In genomic region chr4:86837651-86838050, GRCh38 we compare ENCODE assay signal across 25 cellular contexts. TPM values are rescaled to one million over a fixed set of nuclear protein-coding genes. Genes with fewer than 3 reads are reported as not detected.
A peak's percentile ranks its signal among the peaks of the same experiment; 100 is the strongest.
DNase-seq lines count a peak whose midpoint lies in the region; ATAC-seq, FAIRE-seq and TF ChIP-seq lines count a peak whose summit lies in the region.
"Had no signal": no experiment of that assay in that cellular context is flagged by ENCODE, and none has a peak within 500 bp of the region (broad histone marks: within the 10 kb centered on the region; RNA-seq: fewer than 3 reads in every experiment).

No MANE protein-coding gene starts in this region.

- H3K27me3 ChIP-seq in mammary epithelial cell (ENCODE audit: insufficient read depth, low read length) (no peaks in the 10 kb centered on the region), breast epithelium (no peaks in the 10 kb centered on the region), keratinocyte (ENCODE audit: control insufficient read depth, extremely low read depth, insufficient read depth, low read length) (no peaks in the 10 kb centered on the region), vagina (no peaks in the 10 kb centered on the region)
- H3K27me3 ChIP-seq: BLaER1 had no signal

- H3K4me2 ChIP-seq in mammary epithelial cell (ENCODE audit: insufficient read depth, low read depth, low read length) (no peak overlapping the region), keratinocyte (ENCODE audit: control insufficient read depth, extremely low read depth, insufficient read depth, low read depth, low read length) (no peak overlapping the region)
- H3K4me2 ChIP-seq: A549, BLaER1 had no signal

- H4K20me1 ChIP-seq in mammary epithelial cell (ENCODE audit: insufficient read depth, low read length) (no peaks in the 10 kb centered on the region), keratinocyte (ENCODE audit: control insufficient read depth, extremely low read depth, insufficient read depth, low read length) (no peaks in the 10 kb centered on the region)
- H4K20me1 ChIP-seq: BLaER1 had no signal

- H3K9me3 ChIP-seq in mammary epithelial cell (replicated peaks; ENCODE audit: insufficient read depth, low read length) (no peaks in the 10 kb centered on the region), breast epithelium (no peaks in the 10 kb centered on the region), keratinocyte (ENCODE audit: control insufficient read depth, low read depth, low read length) (no peaks in the 10 kb centered on the region), vagina (no peaks in the 10 kb centered on the region)
- H3K9me3 ChIP-seq: A549, BLaER1 had no signal

- dilution Hi-C loops in mammary epithelial cell (cut with HindIII; ENCODE audit: low sequenced_read_pairs) (no loop called here), keratinocyte (cut with MboI; ENCODE audit: extremely low pct_ligation_motif_present, low sequenced_read_pairs) (no loop called here)

- H2AFZ ChIP-seq in mammary epithelial cell (ENCODE audit: low read depth, low read length) = peak overlapping the region; percentile 29
- no peak overlapping the region for H2AFZ ChIP-seq in keratinocyte (ENCODE audit: control insufficient read depth, low read length)

- DNase-seq in mammary epithelial cell (no peak), breast epithelium (ENCODE audit: low spot score in 2 of 2) (no peak), keratinocyte (ENCODE audit: low read depth, low spot score) (no peak), vagina (ENCODE audit: extremely low spot score in 2 of 2) (no peak), AG20443 (ENCODE audit: low spot score) (no peak), T-cell (no peak)
- DNase-seq in activated CD4-positive, alpha-beta memory T cell treated with anti-CD3 and anti-CD28 coated beads for 36 hours = no peak
- DNase-seq: CD4-positive, alpha-beta T cell; COR-L47; DND-41; GOT3; HCEC 1CT; Karpas-422; MV-4-11; NCI-H1105 treated with DMSO at 0.1 percent for 48 hours; NCI-H2081 treated with DMSO at 0.1 percent for 48 hours; NCI-H748 treated with DMSO at 0.1 percent for 48 hours; SIG-M5 had no signal

- H3K9ac ChIP-seq in mammary epithelial cell (ENCODE audit: insufficient read depth, low read length) = no peak overlapping the region
- H3K9ac ChIP-seq in keratinocyte (ENCODE audit: control insufficient read depth, extremely low read depth, insufficient read depth, low read length) = no peak overlapping the region
- H3K9ac ChIP-seq: BLaER1 had no signal

- H3K4me1 ChIP-seq in mammary epithelial cell (ENCODE audit: insufficient read depth, low read length) (peaks cover 29% of the 10 kb centered on the region), breast epithelium (no peaks in the 10 kb centered on the region), keratinocyte (ENCODE audit: control insufficient read depth, extremely low read depth, insufficient read depth, low read length) (peaks cover 54% of the 10 kb centered on the region), vagina (peaks cover 16% of the 10 kb centered on the region)
- H3K4me1 ChIP-seq: A549, BLaER1 had no signal

- H3K36me3 ChIP-seq in mammary epithelial cell (ENCODE audit: insufficient read depth, low read length) = no peaks in the 10 kb centered on the region
- H3K36me3 ChIP-seq in breast epithelium = no peaks in the 10 kb centered on the region
- H3K36me3 ChIP-seq in keratinocyte (ENCODE audit: control insufficient read depth in 2 of 2, extremely low read depth in 1 of 2, insufficient read depth in 2 of 2, low read length in 2 of 2) = peaks cover 5 to 21% of the 10 kb centered on the region in 2 experiments
- H3K36me3 ChIP-seq in vagina = no peaks in the 10 kb centered on the region
- H3K36me3 ChIP-seq: BLaER1 had no signal

- WGBS in mammary epithelial cell (ENCODE audit: low coverage, missing lambda C conversion rate) = 26% methylated on average over 2 of the region's 2 CpGs

- TF ChIP-seq POLR2A in breast epithelium (IDR thresholded peaks at IDR 0.05) (no peak), vagina (IDR thresholded peaks at IDR 0.05) (no peak)

- H3K27ac Mint-ChIP-seq in T-cell = no peak overlapping the region
- H3K27ac Mint-ChIP-seq in activated CD4-positive, alpha-beta memory T cell treated with anti-CD3 and anti-CD28 coated beads for 36 hours = no peak overlapping the region
- H3K27ac Mint-ChIP-seq: CD4-positive, alpha-beta T cell had no signal

- intact Hi-C loops in mammary epithelial cell (cut with micrococcal nuclease) (no loop called here), breast epithelium (cut with DNase I; ENCODE audit: low total_unique reads) (no loop called here), vagina (cut with DNase I) (no loop called here)
- intact Hi-C loops in activated CD4-positive, alpha-beta memory T cell treated with anti-CD3 and anti-CD28 coated beads for 36 hours (cut with micrococcal nuclease) = no loop called here

- H3K9me3 Mint-ChIP-seq in T-cell = no peaks in the 10 kb centered on the region
- H3K9me3 Mint-ChIP-seq in activated CD4-positive, alpha-beta memory T cell treated with anti-CD3 and anti-CD28 coated beads for 36 hours = no peaks in the 10 kb centered on the region
- H3K9me3 Mint-ChIP-seq: CD4-positive, alpha-beta T cell had no signal

- CTCF ChIA-PET in mammary epithelial cell (lab: Charles Lee; ENCODE audit: low non-redundant PET) = no interaction called here
- CTCF ChIA-PET in T-cell (lab: Charles Lee) = no interaction called here
- CTCF ChIA-PET in activated CD4-positive, alpha-beta memory T cell treated with anti-CD3 and anti-CD28 coated beads for 36 hours (lab: Charles Lee) = no interaction called here

- no peaks in the 10 kb centered on the region for H3K27me3 Mint-ChIP-seq in T-cell
- no peaks in the 10 kb centered on the region for H3K27me3 Mint-ChIP-seq in activated CD4-positive, alpha-beta memory T cell treated with anti-CD3 and anti-CD28 coated beads for 36 hours
- H3K27me3 Mint-ChIP-seq: CD4-positive, alpha-beta T cell had no signal

- BruUV-seq in mammary epithelial cell (replicated peaks; lab: Mats Ljungman, UMichigan) = no TSS peak

- in situ Hi-C loops in mammary epithelial cell (cut with MboI; ENCODE audit: low sequenced_read_pairs in 2 of 2) = loop anchor here in 1 of 2 donors (10.0 kb wide), 1 partner anchor 57 kb away; the partner anchor contains the start of gene C4orf36

- TF ChIP-seq CTCF in mammary epithelial cell (conservative IDR thresholded peaks at IDR 0.05 in 1 of 2, IDR thresholded peaks at IDR 0.05 in 1 of 2; ENCODE audit: extremely low read depth in 1 of 2, insufficient read depth in 1 of 2, low read depth in 1 of 2, low read length in 2 of 2) = no peak
- TF ChIP-seq CTCF in breast epithelium (IDR thresholded peaks at IDR 0.05) = no peak
- no peak for TF ChIP-seq CTCF in VCaP (conservative IDR thresholded peaks at IDR 0.05)
- TF ChIP-seq CTCF in keratinocyte (optimal IDR thresholded peaks at IDR 0.05 in 1 of 3, IDR thresholded peaks at IDR 0.05 in 1 of 3, conservative IDR thresholded peaks at IDR 0.05 in 1 of 3; ENCODE audit: extremely low read depth in 1 of 3, insufficient read depth in 2 of 3, low read length in 3 of 3) = no peak
- TF ChIP-seq CTCF in vagina (IDR thresholded peaks at IDR 0.05) = no peak

- no peak overlapping the region for H3K4me3 Mint-ChIP-seq in T-cell
- H3K4me3 Mint-ChIP-seq in activated CD4-positive, alpha-beta memory T cell treated with anti-CD3 and anti-CD28 coated beads for 36 hours = no peak overlapping the region
- H3K4me3 Mint-ChIP-seq: CD4-positive, alpha-beta T cell had no signal

- no peaks in the 10 kb centered on the region for H3K36me3 Mint-ChIP-seq in T-cell
- no peaks in the 10 kb centered on the region for H3K36me3 Mint-ChIP-seq in activated CD4-positive, alpha-beta memory T cell treated with anti-CD3 and anti-CD28 coated beads for 36 hours

- H3K4me1 Mint-ChIP-seq in T-cell = no peaks in the 10 kb centered on the region
- no peaks in the 10 kb centered on the region for H3K4me1 Mint-ChIP-seq in activated CD4-positive, alpha-beta memory T cell treated with anti-CD3 and anti-CD28 coated beads for 36 hours (ENCODE audit: low read depth)

- no peaks in the 10 kb centered on the region for H3K79me2 ChIP-seq in mammary epithelial cell (ENCODE audit: insufficient read depth, low read length)
- H3K79me2 ChIP-seq in keratinocyte (ENCODE audit: control insufficient read depth, insufficient read depth, low read length) = peaks cover 66% of the 10 kb centered on the region

- H3K27ac ChIP-seq in mammary epithelial cell (ENCODE audit: insufficient read depth, low read depth, low read length) = no peak overlapping the region
- peak overlapping the region in 1 of 2 donors; percentile 8 for H3K27ac ChIP-seq in breast epithelium
- H3K27ac ChIP-seq in VCaP = peak overlapping the region; percentile 31; the same call in 1 of the 2 replicates
- H3K27ac ChIP-seq in keratinocyte (ENCODE audit: control insufficient read depth, insufficient read depth, low read length) = no peak overlapping the region
- H3K27ac ChIP-seq in vagina = peak overlapping the region; percentile 76
- H3K27ac ChIP-seq: A549, BLaER1 had no signal

- ATAC-seq in T-cell (replicated peaks in 1 of 4) = no peak
- ATAC-seq: A549, Panc1, SK-N-SH treated with all-trans-retinoic acid at 6 μM for 48 hours had no signal

- FAIRE-seq in keratinocyte (lab: Jason Lieb, UNC) = peak; percentile 48
- FAIRE-seq: A549, GM12891 had no signal

- no peaks in the 10 kb centered on the region for H3K9me1 ChIP-seq in keratinocyte (ENCODE audit: control insufficient read depth, extremely low read depth, insufficient read depth, low read length)

- no peak overlapping the region for H3K4me3 ChIP-seq in mammary epithelial cell (replicated peaks in 1 of 3; ENCODE audit: insufficient read depth in 1 of 3, low read depth in 2 of 3, low read length in 3 of 3)
- no peak overlapping the region for H3K4me3 ChIP-seq in breast epithelium
- no peak overlapping the region for H3K4me3 ChIP-seq in keratinocyte (ENCODE audit: control insufficient read depth in 2 of 3, extremely low read depth in 1 of 3, insufficient read depth in 2 of 3, low read depth in 1 of 3, low read length in 3 of 3)
- H3K4me3 ChIP-seq in vagina = no peak overlapping the region
- H3K4me3 ChIP-seq: A549, BLaER1 had no signal

- POLR2A ChIA-PET in T-cell (lab: Charles Lee) = no interaction called here
- POLR2A ChIA-PET in activated CD4-positive, alpha-beta memory T cell treated with anti-CD3 and anti-CD28 coated beads for 36 hours (lab: Charles Lee) = no interaction called here

RNA-seq across cellular contexts. Expression of gene SLC10A6, which starts 11.5 kb away (rescaled TPM):
- total RNA-seq in mammary epithelial cell = 1 to 10 TPM in 1 of 2 donors, under 1 TPM in 1; 0.67 to 1.9 TPM
- 0.40 TPM for polyA plus RNA-seq in mammary epithelial cell
- not detected for polyA minus RNA-seq in mammary epithelial cell
- 1 to 10 TPM; 4.0 to 5.9 (median 4.6) TPM for total RNA-seq in breast epithelium
- 26.2 to 28.6 TPM (median 27.7 TPM) in 3 replicates for polyA plus RNA-seq in keratinocyte
- 26.1 TPM for polyA plus RNA-seq in keratinocyte (2011; ENCODE audit: low read depth)
- polyA plus RNA-seq in keratinocyte (2011; cell fraction: cytosol; rRNA removed) = 11.1 and 13.7 TPM in 2 replicates
- polyA plus RNA-seq in keratinocyte (2011; cell fraction: nucleus; rRNA removed) = 44.9 and 47.5 TPM in 2 replicates
- polyA plus RNA-seq in keratinocyte (2012; ENCODE audit: low replicate concordance) = 20.0 and 34.8 TPM in 2 replicates
- polyA minus RNA-seq in keratinocyte = 67.6 to 119 TPM (median 108 TPM) in 3 replicates
- 42.8 TPM for polyA minus RNA-seq in keratinocyte (2011; cell fraction: cytosol; rRNA and poly(A)+ RNA removed)
- 95.7 and 152 TPM in 2 replicates for polyA minus RNA-seq in keratinocyte (2011; cell fraction: nucleus; rRNA and poly(A)+ RNA removed)
- total RNA-seq in vagina = 28.2 TPM
- not detected for total RNA-seq in T-cell
- total RNA-seq in activated CD4-positive, alpha-beta memory T cell treated with anti-CD3 and anti-CD28 coated beads for 36 hours = not detected
- total RNA-seq: CD4-positive, alpha-beta T cell; M059J had no signal
- polyA plus RNA-seq: A549 had no signal

RNA-seq across cellular contexts. Expression of gene C4orf36, which starts 54.6 kb away (rescaled TPM):
- 1 to 10 TPM; 2.7 to 5.7 TPM for total RNA-seq in mammary epithelial cell
- polyA plus RNA-seq in mammary epithelial cell = 3.0 TPM
- polyA minus RNA-seq in mammary epithelial cell = 36.6 TPM
- total RNA-seq in breast epithelium = 1 to 10 TPM in 2 of 3 donors, under 1 TPM in 1; 0.96 to 6.6 (median 5.7) TPM
- 1.0 to 4.0 TPM (median 1.2 TPM) in 3 replicates for polyA plus RNA-seq in keratinocyte
- polyA plus RNA-seq in keratinocyte (2011; ENCODE audit: low read depth) = 0.37 TPM
- polyA plus RNA-seq in keratinocyte (2011; cell fraction: cytosol; rRNA removed) = 1.7 and 2.9 TPM in 2 replicates
- polyA plus RNA-seq in keratinocyte (2011; cell fraction: nucleus; rRNA removed) = 0.41 and 1.2 TPM in 2 replicates
- polyA plus RNA-seq in keratinocyte (2012; ENCODE audit: low replicate concordance) = 1.4 and 3.2 TPM in 2 replicates
- polyA minus RNA-seq in keratinocyte = 0.22 to 4.2 TPM (median 0.79 TPM) in 3 replicates
- not detected for polyA minus RNA-seq in keratinocyte (2011; cell fraction: cytosol; rRNA and poly(A)+ RNA removed)
- not detected in 2 replicates for polyA minus RNA-seq in keratinocyte (2011; cell fraction: nucleus; rRNA and poly(A)+ RNA removed)
- total RNA-seq in vagina = not detected
- under 1 TPM in 1 of 5 donors, not detected in 4; 0.79 TPM for total RNA-seq in T-cell
- under 1 TPM in 1 of 2 experiments, not detected in 1; 0.61 TPM for total RNA-seq in activated CD4-positive, alpha-beta memory T cell treated with anti-CD3 and anti-CD28 coated beads for 36 hours
- total RNA-seq: CD4-positive, alpha-beta T cell had no signal

Comparison
In these comparisons a context has a peak if more than half of its experiments do, and no peak if none do; other contexts are left out.
1. H3K27ac ChIP-seq: peak in VCaP (single experiment) and vagina (single experiment); none in mammary epithelial cell (single experiment) and keratinocyte (single experiment).